8 cellular contexts compared by ENCODE assay signal in the genomic region with DNA sequence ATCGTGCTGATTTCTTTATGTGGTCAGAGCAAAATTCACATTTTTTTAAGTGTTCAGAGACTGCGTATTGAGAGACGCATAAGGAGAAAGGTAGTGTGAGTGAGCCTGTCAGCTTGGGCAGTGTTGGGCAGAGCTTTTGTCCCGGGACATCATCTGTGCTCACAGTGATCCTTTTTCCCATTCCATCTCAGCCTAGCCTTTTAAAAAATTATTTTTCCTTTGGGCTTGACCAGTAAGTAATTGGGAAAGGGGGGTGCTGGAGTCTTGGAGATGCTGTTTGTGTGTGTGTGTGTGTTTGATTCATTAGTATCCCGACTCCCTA. TPM values are rescaled to one million over a fixed set of nuclear protein-coding genes. Genes with fewer than 3 reads are reported as not detected.
DNase-seq lines count a peak whose midpoint lies in the region; ATAC-seq, FAIRE-seq and TF ChIP-seq lines count a peak whose summit lies in the region.

No MANE protein-coding gene starts in this region.

- H3K4me3 ChIP-seq in A549 (peak overlapping the region; percentile 87), HUES64 (ENCODE audit: low read length) (peak overlapping the region; percentile 80), mammary epithelial cell (replicated peaks in 1 of 3; ENCODE audit: insufficient read depth in 1 of 3, low read depth in 2 of 3, low read length in 3 of 3) (peak overlapping the region; percentile 77 to 91 (median 87)), mucosa of stomach (ENCODE audit: low read length) (no peak overlapping the region)

- no peak for TF ChIP-seq RAD21 in A549 (conservative IDR thresholded peaks at IDR 0.05 in 1 of 2, IDR thresholded peaks at IDR 0.05 in 1 of 2)

- H3K4me2 ChIP-seq in A549 (peak overlapping the region; percentile 87), mammary epithelial cell (ENCODE audit: insufficient read depth, low read depth, low read length) (peak overlapping the region; percentile 89)

- BruUV-seq in mammary epithelial cell (replicated peaks; lab: Mats Ljungman, UMichigan) = TSS peak; percentile 26

- H3K27ac ChIP-seq in A549 (peak overlapping the region in 1 of 2 experiments; percentile 95; a peak in 3 of 6 replicates), HUES64 (ENCODE audit: low read depth, low read length) (no peak overlapping the region), mammary epithelial cell (ENCODE audit: insufficient read depth, low read depth, low read length) (peak overlapping the region; percentile 60)

- TF ChIP-seq POLR2A in A549 (IDR thresholded peaks at IDR 0.05; ENCODE audit: low read length) = no peak

- no peaks in the 10 kb centered on the region for H4K20me1 ChIP-seq in mammary epithelial cell (ENCODE audit: insufficient read depth, low read length)

- H3K27me3 ChIP-seq in HUES64 (ENCODE audit: insufficient read depth, low read length) (no peaks in the 10 kb centered on the region), mammary epithelial cell (ENCODE audit: insufficient read depth, low read length) (no peaks in the 10 kb centered on the region), mucosa of stomach (ENCODE audit: control insufficient read depth, insufficient read depth, low read length) (no peaks in the 10 kb centered on the region)

- in situ Hi-C loops in mammary epithelial cell (cut with MboI; ENCODE audit: low sequenced_read_pairs in 2 of 2) = no loop called here

- H3K79me2 ChIP-seq in mammary epithelial cell (ENCODE audit: insufficient read depth, low read length) = peaks cover 82% of the 10 kb centered on the region

- TF ChIP-seq CTCF in A549 (IDR thresholded peaks at IDR 0.05) (no peak), mammary epithelial cell (conservative IDR thresholded peaks at IDR 0.05 in 1 of 2, IDR thresholded peaks at IDR 0.05 in 1 of 2; ENCODE audit: extremely low read depth in 1 of 2, insufficient read depth in 1 of 2, low read depth in 1 of 2, low read length in 2 of 2) (no peak), GM20000 (IDR thresholded peaks at IDR 0.05; ENCODE audit: extremely low read depth, missing control alignments) (no peak)

- intact Hi-C loops in mammary epithelial cell (cut with micrococcal nuclease) = no loop called here
- intact Hi-C loops in left colon (cut with DNase I, micrococcal nuclease) = no loop called here

- H3K9ac ChIP-seq in HUES64 (ENCODE audit: low read depth, low read length) = no peak overlapping the region
- peak overlapping the region; percentile 87 for H3K9ac ChIP-seq in mammary epithelial cell (ENCODE audit: insufficient read depth, low read length)
- H3K9ac ChIP-seq in mucosa of stomach (ENCODE audit: low read length) = peak overlapping the region; percentile 96

- POLR2A ChIA-PET in A549 (lab: Yijun Ruan, JAX) = interaction anchor here (0.6 to 1.8 kb wide), 6 partner anchors 9 to 113 kb away, joined by 3 to 7 read pairs (median 3); no protein-coding TSS in a partner anchor

- H3K36me3 ChIP-seq in HUES64 (ENCODE audit: insufficient read depth, low read length) = peaks cover 16% of the 10 kb centered on the region; the same call in 1 of the 2 replicates
- peaks cover 8% of the 10 kb centered on the region for H3K36me3 ChIP-seq in mammary epithelial cell (ENCODE audit: insufficient read depth, low read length)
- H3K36me3 ChIP-seq in mucosa of stomach (ENCODE audit: control insufficient read depth, insufficient read depth, low read length) = no peaks in the 10 kb centered on the region

- dilution Hi-C loops in mammary epithelial cell (cut with HindIII; ENCODE audit: low sequenced_read_pairs) = no loop called here

- no peaks in the 10 kb centered on the region for H3K9me3 ChIP-seq in A549
- H3K9me3 ChIP-seq in HUES64 (ENCODE audit: insufficient read depth, low read depth, low read length) = no peaks in the 10 kb centered on the region
- H3K9me3 ChIP-seq in mammary epithelial cell (replicated peaks; ENCODE audit: insufficient read depth, low read length) = no peaks in the 10 kb centered on the region
- H3K9me3 ChIP-seq in mucosa of stomach (ENCODE audit: control insufficient read depth, low read length) = no peaks in the 10 kb centered on the region

- no peak for FAIRE-seq in A549 (lab: Jason Lieb, UNC)

- CTCF ChIA-PET in A549 (lab: Yijun Ruan, JAX) = interaction anchor here (0.6 to 2.9 kb wide), 22 partner anchors 9 to 398 kb away, joined by 3 to 22 read pairs (median 4); partner anchors contain the start of gene STRIP2
- CTCF ChIA-PET in mammary epithelial cell (lab: Charles Lee; ENCODE audit: low non-redundant PET) = interaction anchor here (0.6 to 0.7 kb wide), 3 partner anchors 30 to 291 kb away, joined by 3 to 9 read pairs (median 4); no protein-coding TSS in a partner anchor

- DNase-seq in A549 (ENCODE audit: low read depth in 1 of 2, low spot score in 1 of 2) (no peak), mammary epithelial cell (no peak), GM20000 (ENCODE audit: low spot score) (no peak), left colon (no peak), HPDE6-E6E7 (ENCODE audit: extremely low spot score) (no peak)
- no peak for DNase-seq in activated effector memory CD4-positive, alpha-beta T cell treated with Interleukin-2 at 50 U/mL for 16 hours

- H3K4me1 ChIP-seq in A549 = peaks cover 46% of the 10 kb centered on the region
- H3K4me1 ChIP-seq in HUES64 (ENCODE audit: insufficient read depth, low read length) = peaks cover 20% of the 10 kb centered on the region
- peaks cover 28% of the 10 kb centered on the region for H3K4me1 ChIP-seq in mammary epithelial cell (ENCODE audit: insufficient read depth, low read length)
- peaks cover 4% of the 10 kb centered on the region for H3K4me1 ChIP-seq in mucosa of stomach (ENCODE audit: control insufficient read depth, insufficient read depth, low read length)

- peak in 1 of 2 experiments; percentile 6; a peak in 2 of 6 replicates for ATAC-seq in A549
- ATAC-seq in left colon = no peak

- 30% methylated on average over 5 of the region's 5 CpGs for WGBS in A549 (ENCODE audit: missing lambda C conversion rate)
- 49% methylated on average over 5 of the region's 5 CpGs for WGBS in HUES64
- WGBS in mammary epithelial cell (ENCODE audit: low coverage, missing lambda C conversion rate) = 28% methylated on average over 5 of the region's 5 CpGs

- no peak overlapping the region for H2AFZ ChIP-seq in mammary epithelial cell (ENCODE audit: low read depth, low read length)

- no peak for TF ChIP-seq EP300 in A549 (IDR thresholded peaks at IDR 0.05)

TF ChIP-seq in A549, 52 proteins besides CTCF, POLR2A, EP300 and RAD21:
- TF ChIP-seq GATA3 (IDR thresholded peaks at IDR 0.05; ENCODE audit: borderline replicate concordance) (no peak), MAX (IDR thresholded peaks at IDR 0.05) (no peak), TFCP2L1 (CRISPR knock-in tag; IDR thresholded peaks at IDR 0.05) (no peak), JUNB (IDR thresholded peaks at IDR 0.05) (no peak), RCOR1 (IDR thresholded peaks at IDR 0.05; ENCODE audit: low read depth, low read length) (no peak), ESRRA (IDR thresholded peaks at IDR 0.05; ENCODE audit: borderline replicate concordance, low read length) (no peak)

RNA-seq across cellular contexts. Expression of gene NRF1, which starts 1.5 kb away (rescaled TPM):
- polyA plus RNA-seq in A549 (2011; rRNA removed) (18.5 and 26.6 TPM in 2 replicates), A549 (2017; fragmentation: RNase III; extraction: RNeasy Plus Mini Kit Qiagen cat#74134 plus additional on column Dnase treatment) (11.2 to 11.7 TPM (median 11.5 TPM) in 3 replicates), mammary epithelial cell (8.9 TPM)
- polyA plus RNA-seq in A549 (2012; cell fraction: cytosol; rRNA removed) = 11.3 and 14.4 TPM in 2 replicates
- 14.6 and 19.4 TPM in 2 replicates for polyA plus RNA-seq in A549 (2012; cell fraction: nucleus; rRNA removed)
- polyA minus RNA-seq in A549 (2011; rRNA and poly(A)+ RNA removed) = 47.9 and 52.6 TPM in 2 replicates
- 13.2 TPM for polyA plus RNA-seq in HUES64 (2013, experiment 1 of 2)
- polyA plus RNA-seq in HUES64 (2013, experiment 2 of 2) = 15.0 TPM
- total RNA-seq in mammary epithelial cell (10 to 100 TPM; 11.3 to 14.3 TPM), left colon (10 to 100 TPM; 13.0 to 13.6 TPM)
- polyA minus RNA-seq in mammary epithelial cell = 16.4 TPM
